In genomic region chr12:120259418-120260202, GRCh38 we compare ENCODE assay signal across 12 cellular contexts. TPM values are rescaled to one million over a fixed set of nuclear protein-coding genes. Genes with fewer than 3 reads are reported as not detected.
DNase-seq lines count a peak whose midpoint lies in the region; ATAC-seq and TF ChIP-seq lines count a peak whose summit lies in the region.
"Had no signal": no experiment of that assay in that cellular context is flagged by ENCODE, and none has a peak within 500 bp of the region (broad histone marks: within the 10 kb centered on the region; RNA-seq: fewer than 3 reads in every experiment).

No MANE protein-coding gene starts in this region.

- WGBS in spleen, 5 donors, result 71 to 85% (median 78%) methylated on average over 8 of the region's 8 CpGs

- peaks cover 0 to 37% (median 0%) of the 10 kb centered on the region in 7 donors for H3K27me3 ChIP-seq in spleen (replicated peaks in 1 of 7)

- intact Hi-C loops in spleen (cut with DNase I; ENCODE audit: low total_unique reads), result loop anchor here (10.0 kb wide), 1 partner anchor 45 kb away; no protein-coding TSS in a partner anchor

- TF ChIP-seq CTCF in fibroblast of villous mesenchyme (IDR thresholded peaks at IDR 0.05; ENCODE audit: insufficient read depth, low read depth, low read length) (no peak), spleen (IDR thresholded peaks at IDR 0.05 in 8 of 11, conservative IDR thresholded peaks at IDR 0.05 in 3 of 11) (no peak)

- no peak for ATAC-seq in activated T-helper 17 cell treated with anti-CD3 and anti-CD28 coated beads, Interleukin-2, amount 50 U/mL, for 72 hours (replicated peaks)
- ATAC-seq in GM21825 (IDR thresholded peaks at IDR 0.05; ENCODE audit: unreplicated experiment), result no peak

- DNase-seq in GM03348 (ENCODE audit: low spot score) (peak; percentile 56), fibroblast of villous mesenchyme (ENCODE audit: low read depth) (peak; percentile 54), spleen (no peak), A172 (ENCODE audit: low spot score) (no peak), T-helper 9 cell (no peak)
- DNase-seq: activated CD4-positive, CD25-positive, alpha-beta regulatory T cell treated with anti-CD3 and anti-CD28 coated beads, Interleukin-2, amount 50 U/mL, for 72 hours; hypothalamus; NCI-H2081 had no signal

- no peaks in the 10 kb centered on the region for H3K9me3 ChIP-seq in spleen
- H3K9me3 ChIP-seq: HAP-1 had no signal

- no peaks in the 10 kb centered on the region for H3K9me3 Mint-ChIP-seq in activated T-helper 17 cell treated with anti-CD3 and anti-CD28 coated beads, Interleukin-2, amount 50 U/mL, for 72 hours

- no peak for TF ChIP-seq POLR2A in spleen (IDR thresholded peaks at IDR 0.05)

- H3K4me3 Mint-ChIP-seq in activated T-helper 17 cell treated with anti-CD3 and anti-CD28 coated beads, Interleukin-2, amount 50 U/mL, for 72 hours, result peak overlapping the region; percentile 17

- H3K4me1 ChIP-seq in spleen, result peaks cover 36 to 100% (median 94%) of the 10 kb centered on the region in 6 donors

- peak overlapping the region in 7 of 8 donors; percentile 7 to 97 (median 71) for H3K27ac ChIP-seq in spleen

- H3K36me3 ChIP-seq in spleen, result peaks cover 0 to 37% (median 0%) of the 10 kb centered on the region in 6 donors
- H3K36me3 ChIP-seq: HAP-1 had no signal

- H3K4me3 ChIP-seq in fibroblast of villous mesenchyme (ENCODE audit: low read depth, low read length) (no peak overlapping the region), spleen (peak overlapping the region in 1 of 8 donors; percentile 6)
- H3K4me3 ChIP-seq: HAP-1 had no signal

- H3K4me1 Mint-ChIP-seq in activated T-helper 17 cell treated with anti-CD3 and anti-CD28 coated beads, Interleukin-2, amount 50 U/mL, for 72 hours, result peaks cover 51% of the 10 kb centered on the region

- H3K27me3 Mint-ChIP-seq in activated T-helper 17 cell treated with anti-CD3 and anti-CD28 coated beads, Interleukin-2, amount 50 U/mL, for 72 hours, result no peaks in the 10 kb centered on the region

- H3K36me3 Mint-ChIP-seq in activated T-helper 17 cell treated with anti-CD3 and anti-CD28 coated beads, Interleukin-2, amount 50 U/mL, for 72 hours (ENCODE audit: low read depth), result peaks cover 32% of the 10 kb centered on the region

- H3K27ac Mint-ChIP-seq in activated T-helper 17 cell treated with anti-CD3 and anti-CD28 coated beads, Interleukin-2, amount 50 U/mL, for 72 hours, result peak overlapping the region; percentile 52

RNA-seq across cellular contexts. Expression of gene PXN, which starts 5.9 kb away (rescaled TPM):
- total RNA-seq in activated T-helper 17 cell treated with anti-CD3 and anti-CD28 coated beads, Interleukin-2, amount 50 U/mL, for 72 hours, result 10 to 100 TPM; 44.8 to 65.5 TPM
- 63.0 and 67.3 TPM in 2 replicates for total RNA-seq in fibroblast of villous mesenchyme
- 100 to 1,000 TPM in 5 of 7 donors, 10 to 100 TPM in 2; 91.8 to 161 (median 149) TPM for total RNA-seq in spleen
- 10 to 100 TPM; 22.3 to 49.8 (median 35.6) TPM for polyA plus RNA-seq in spleen
- total RNA-seq in A172 (2014; rRNA removed; shearing (Covaris generic)), result 136 and 156 TPM in 2 replicates

RNA-seq across cellular contexts. Expression of gene RNU4-2, which starts 32.1 kb away (rescaled TPM):
- total RNA-seq in activated T-helper 17 cell treated with anti-CD3 and anti-CD28 coated beads, Interleukin-2, amount 50 U/mL, for 72 hours, result 1,000 to 10,000 TPM; 2,951 to 6,256 TPM
- total RNA-seq in fibroblast of villous mesenchyme, result under 0.01 TPM in 2 replicates
- total RNA-seq in spleen, result over 10,000 TPM in 4 of 7 donors, under 1 TPM in 3; under 0.01 to 20,748 (median 15,186) TPM
- polyA plus RNA-seq in spleen, result not detected
- total RNA-seq in A172 (2014; rRNA removed; shearing (Covaris generic)), result under 0.01 TPM in 2 replicates
- total RNA-seq: myocyte had no signal

RNA-seq across cellular contexts. Expression of gene RNU4-1, which starts 33.4 kb away (rescaled TPM):
- 1,000 to 10,000 TPM; 2,108 to 2,470 TPM for total RNA-seq in activated T-helper 17 cell treated with anti-CD3 and anti-CD28 coated beads, Interleukin-2, amount 50 U/mL, for 72 hours
- total RNA-seq in fibroblast of villous mesenchyme (under 0.01 TPM in 2 replicates), spleen (1,000 to 10,000 TPM in 4 of 7 donors, under 1 TPM in 2, not detected in 1; under 0.01 to 7,358 (median 2,736) TPM)
- not detected for polyA plus RNA-seq in spleen
- under 0.01 TPM in 2 replicates for total RNA-seq in A172 (2014; rRNA removed; shearing (Covaris generic))
- total RNA-seq: myocyte had no signal

RNA-seq across cellular contexts. Expression of gene SIRT4, which starts 42.5 kb away (rescaled TPM):
- 1 to 10 TPM; 3.1 to 4.1 TPM for total RNA-seq in activated T-helper 17 cell treated with anti-CD3 and anti-CD28 coated beads, Interleukin-2, amount 50 U/mL, for 72 hours
- total RNA-seq in fibroblast of villous mesenchyme, result 1.3 and 1.6 TPM in 2 replicates
- total RNA-seq in spleen, result 1 to 10 TPM in 6 of 7 donors, under 1 TPM in 1; 0.66 to 2.6 (median 1.7) TPM
- 1 to 10 TPM; 1.2 to 1.4 (median 1.3) TPM for polyA plus RNA-seq in spleen
- 1.3 and 1.4 TPM in 2 replicates for total RNA-seq in A172 (2014; rRNA removed; shearing (Covaris generic))

RNA-seq across cellular contexts. Expression of gene RPLP0, which starts 58.7 kb away (rescaled TPM):
- 1,000 to 10,000 TPM; 3,687 to 4,380 TPM for total RNA-seq in activated T-helper 17 cell treated with anti-CD3 and anti-CD28 coated beads, Interleukin-2, amount 50 U/mL, for 72 hours
- total RNA-seq in fibroblast of villous mesenchyme (1,973 and 2,129 TPM in 2 replicates), spleen (1,000 to 10,000 TPM; 1,023 to 1,741 (median 1,286) TPM)
- 1,000 to 10,000 TPM; 3,423 to 5,071 (median 3,908) TPM for polyA plus RNA-seq in spleen
- 2,135 and 2,569 TPM in 2 replicates for total RNA-seq in A172 (2014; rRNA removed; shearing (Covaris generic))

Comparison
In these comparisons a context has a peak if more than half of its experiments do, and no peak if none do; other contexts are left out.
1. DNase-seq: peak in GM03348 (single experiment) and fibroblast of villous mesenchyme (single experiment); none in spleen (single experiment), A172 (single experiment) and T-helper 9 cell (single experiment).